In the genomic region with DNA sequence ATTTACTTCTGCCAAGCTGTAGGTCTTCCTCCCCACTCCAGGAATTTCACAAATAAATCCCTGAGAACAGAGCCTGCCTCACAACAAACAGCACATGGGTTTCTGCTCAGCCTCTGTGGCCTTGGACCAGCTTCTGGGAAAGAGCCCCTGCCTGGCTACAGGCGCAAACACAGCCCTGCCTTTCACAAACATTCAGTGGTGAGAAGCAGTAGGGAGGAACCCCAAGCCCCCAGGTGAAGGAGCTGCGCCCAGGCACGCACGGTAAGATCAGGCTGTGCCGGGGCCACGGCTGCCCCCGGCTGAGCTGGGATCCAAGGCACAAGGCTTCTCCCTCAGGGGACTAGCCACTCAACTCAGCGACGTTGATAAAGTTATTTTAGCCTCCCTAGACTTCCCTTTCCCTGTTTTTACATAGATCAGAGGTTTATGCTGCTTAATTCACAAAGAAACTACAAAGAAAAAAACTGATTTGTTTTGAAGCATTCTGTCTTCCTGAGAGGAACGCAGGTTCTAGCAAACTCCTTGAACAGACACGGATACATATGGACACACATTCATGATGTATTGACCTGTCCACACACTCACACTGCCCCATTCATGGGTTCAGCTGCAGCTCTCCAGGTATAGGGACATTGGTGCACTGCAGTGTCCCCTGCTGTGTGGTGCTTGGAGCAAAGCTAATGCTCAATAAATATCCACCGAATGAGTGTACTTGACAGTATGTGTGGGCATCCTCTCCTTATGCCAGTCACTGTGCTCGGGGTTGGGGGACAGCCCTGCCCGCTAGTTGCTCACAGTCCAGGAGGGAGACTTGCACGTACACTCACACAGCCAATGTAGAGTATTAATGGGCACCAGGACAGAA, we compare ENCODE assay signal across 19 cellular contexts. TPM values are rescaled to one million over a fixed set of nuclear protein-coding genes. Genes with fewer than 3 reads are reported as not detected.
DNase-seq lines count a peak whose midpoint lies in the region; ATAC-seq, FAIRE-seq and TF ChIP-seq lines count a peak whose summit lies in the region.
"Had no signal": no experiment of that assay in that cellular context is flagged by ENCODE, and none has a peak within 500 bp of the region (broad histone marks: within the 10 kb centered on the region; RNA-seq: fewer than 3 reads in every experiment).

No MANE protein-coding gene starts in this region.

- no peaks in the 10 kb centered on the region for H3K36me3 Mint-ChIP-seq in progenitor cell of endocrine pancreas (ENCODE audit: insufficient read depth)

- H3K79me2 ChIP-seq in keratinocyte (ENCODE audit: control insufficient read depth, insufficient read depth, low read length) = no peaks in the 10 kb centered on the region

- peak overlapping the region; percentile 50 for H3K27ac ChIP-seq in VCaP
- no peak overlapping the region for H3K27ac ChIP-seq in keratinocyte (ENCODE audit: control insufficient read depth, insufficient read depth, low read length)
- H3K27ac ChIP-seq: esophagus muscularis mucosa had no signal

- peaks cover 48% of the 10 kb centered on the region for H3K4me1 Mint-ChIP-seq in progenitor cell of endocrine pancreas (ENCODE audit: low read depth)
- H3K4me1 Mint-ChIP-seq in stimulated activated naive CD8-positive, alpha-beta T cell treated with anti-CD3 and anti-CD28 coated beads, Interleukin-15, amount 100 ng/mL, for 72 hours = no peaks in the 10 kb centered on the region

- H3K4me1 ChIP-seq in keratinocyte (ENCODE audit: control insufficient read depth, extremely low read depth, insufficient read depth, low read length) = peaks cover 23% of the 10 kb centered on the region

- H3K4me3 ChIP-seq in keratinocyte (ENCODE audit: control insufficient read depth in 2 of 3, extremely low read depth in 1 of 3, insufficient read depth in 2 of 3, low read depth in 1 of 3, low read length in 3 of 3) = no peak overlapping the region
- H3K4me3 ChIP-seq: esophagus muscularis mucosa had no signal

- DNase-seq in ELF-1 (ENCODE audit: low read depth, low spot score) (peak; percentile 65), keratinocyte (ENCODE audit: low read depth, low spot score) (no peak), progenitor cell of endocrine pancreas (ENCODE audit: low spot score, unreplicated experiment) (peak; percentile 36), GM12892 (ENCODE audit: insufficient read length) (no peak), glomerular visceral epithelial cell (ENCODE audit: extremely low spot score) (no peak)
- DNase-seq in stimulated activated naive CD8-positive, alpha-beta T cell treated with anti-CD3 and anti-CD28 coated beads, Interleukin-15, amount 100 ng/mL, for 72 hours = no peak
- DNase-seq: activated CD4-positive, alpha-beta T cell treated with anti-CD3 and anti-CD28 coated beads, Interleukin-2, amount 50 U/mL, for 1 hour; activated T-cell treated with anti-CD3 and anti-CD28 coated beads, Interleukin-2, amount 50 U/mL, for 24 hours; DMS153; hippocampal formation; Karpas-422; left ventricle myocardium superior; NCI-H187 treated with DMSO at 0.1 percent for 48 hours; NCI-H774 had no signal

- H3K4me3 Mint-ChIP-seq in progenitor cell of endocrine pancreas (ENCODE audit: low read depth) = peak overlapping the region; percentile 18
- no peak overlapping the region for H3K4me3 Mint-ChIP-seq in stimulated activated naive CD8-positive, alpha-beta T cell treated with anti-CD3 and anti-CD28 coated beads, Interleukin-15, amount 100 ng/mL, for 72 hours
- H3K4me3 Mint-ChIP-seq: activated T-cell treated with anti-CD3 and anti-CD28 coated beads, Interleukin-2, amount 50 U/mL, for 24 hours; neural crest cell had no signal

- no peak for TF ChIP-seq POLR2A in GM12892 (IDR thresholded peaks at IDR 0.05; ENCODE audit: low read depth, low read length)

- no peaks in the 10 kb centered on the region for H3K36me3 ChIP-seq in keratinocyte (ENCODE audit: control insufficient read depth in 2 of 2, extremely low read depth in 1 of 2, insufficient read depth in 2 of 2, low read length in 2 of 2)
- H3K36me3 ChIP-seq: esophagus muscularis mucosa had no signal

- FAIRE-seq in keratinocyte (lab: Jason Lieb, UNC) (peak; percentile 39), GM12892 (lab: Jason Lieb, UNC) (no peak)

- peaks cover 1% of the 10 kb centered on the region for H3K27me3 ChIP-seq in keratinocyte (ENCODE audit: control insufficient read depth, extremely low read depth, insufficient read depth, low read length)
- H3K27me3 ChIP-seq: esophagus muscularis mucosa had no signal

- peak overlapping the region; percentile 33 for H3K9ac ChIP-seq in keratinocyte (ENCODE audit: control insufficient read depth, extremely low read depth, insufficient read depth, low read length)

- peak overlapping the region; percentile 60 for H3K4me2 ChIP-seq in keratinocyte (ENCODE audit: control insufficient read depth, extremely low read depth, insufficient read depth, low read depth, low read length)

- no peaks in the 10 kb centered on the region for H3K9me3 ChIP-seq in keratinocyte (ENCODE audit: control insufficient read depth, low read depth, low read length)
- H3K9me3 ChIP-seq: esophagus muscularis mucosa had no signal

- peak overlapping the region; percentile 95 for H3K27ac Mint-ChIP-seq in progenitor cell of endocrine pancreas
- peak overlapping the region in 1 of 2 donors; percentile 81 for H3K27ac Mint-ChIP-seq in stimulated activated naive CD8-positive, alpha-beta T cell treated with anti-CD3 and anti-CD28 coated beads, Interleukin-15, amount 100 ng/mL, for 72 hours
- H3K27ac Mint-ChIP-seq: activated T-cell treated with anti-CD3 and anti-CD28 coated beads, Interleukin-2, amount 50 U/mL, for 24 hours had no signal

- peak overlapping the region; percentile 70 for H2AFZ ChIP-seq in keratinocyte (ENCODE audit: control insufficient read depth, low read length)

- H4K20me1 ChIP-seq in keratinocyte (ENCODE audit: control insufficient read depth, extremely low read depth, insufficient read depth, low read length) = no peaks in the 10 kb centered on the region

- H3K9me1 ChIP-seq in keratinocyte (ENCODE audit: control insufficient read depth, extremely low read depth, insufficient read depth, low read length) = no peaks in the 10 kb centered on the region

- no peaks in the 10 kb centered on the region for H3K9me3 Mint-ChIP-seq in progenitor cell of endocrine pancreas (ENCODE audit: low read depth)
- no peaks in the 10 kb centered on the region for H3K9me3 Mint-ChIP-seq in stimulated activated naive CD8-positive, alpha-beta T cell treated with anti-CD3 and anti-CD28 coated beads, Interleukin-15, amount 100 ng/mL, for 72 hours
- H3K9me3 Mint-ChIP-seq: activated T-cell treated with anti-CD3 and anti-CD28 coated beads, Interleukin-2, amount 50 U/mL, for 24 hours; neural crest cell had no signal

- dilution Hi-C loops in keratinocyte (cut with MboI; ENCODE audit: extremely low pct_ligation_motif_present, low sequenced_read_pairs) = loop anchor here (25.0 kb wide), 1 partner anchor 151 kb away; no protein-coding TSS in a partner anchor

- ATAC-seq in stimulated activated naive CD8-positive, alpha-beta T cell treated with anti-CD3 and anti-CD28 coated beads, Interleukin-15, amount 100 ng/mL, for 72 hours = no peak
- ATAC-seq in GM21526 (IDR thresholded peaks at IDR 0.05; ENCODE audit: low FRiP score, unreplicated experiment) = no peak
- ATAC-seq: left ventricle myocardium superior, Right ventricle myocardium inferior had no signal

- no peaks in the 10 kb centered on the region for H3K27me3 Mint-ChIP-seq in progenitor cell of endocrine pancreas
- H3K27me3 Mint-ChIP-seq in stimulated activated naive CD8-positive, alpha-beta T cell treated with anti-CD3 and anti-CD28 coated beads, Interleukin-15, amount 100 ng/mL, for 72 hours = peaks cover 46% of the 10 kb centered on the region

- no peak for TF ChIP-seq CTCF in VCaP (conservative IDR thresholded peaks at IDR 0.05)
- TF ChIP-seq CTCF in keratinocyte (optimal IDR thresholded peaks at IDR 0.05 in 1 of 3, IDR thresholded peaks at IDR 0.05 in 1 of 3, conservative IDR thresholded peaks at IDR 0.05 in 1 of 3; ENCODE audit: extremely low read depth in 1 of 3, insufficient read depth in 2 of 3, low read length in 3 of 3) = no peak
- no peak for TF ChIP-seq CTCF in progenitor cell of endocrine pancreas (IDR thresholded peaks at IDR 0.05; ENCODE audit: unreplicated experiment)

RNA-seq across cellular contexts. Expression of gene HES1, which starts 25.5 kb away (rescaled TPM):
- 17.6 to 138 TPM (median 88.4 TPM) in 3 replicates for polyA plus RNA-seq in keratinocyte
- 243 TPM for polyA plus RNA-seq in keratinocyte (2011; ENCODE audit: low read depth)
- 32.9 and 46.3 TPM in 2 replicates for polyA plus RNA-seq in keratinocyte (2011; cell fraction: cytosol; rRNA removed)
- polyA plus RNA-seq in keratinocyte (2011; cell fraction: nucleus; rRNA removed) = 312 and 346 TPM in 2 replicates
- 19.2 and 184 TPM in 2 replicates for polyA plus RNA-seq in keratinocyte (2012; ENCODE audit: low replicate concordance)
- polyA minus RNA-seq in keratinocyte = 8.5 to 32.9 TPM (median 26.9 TPM) in 3 replicates
- polyA minus RNA-seq in keratinocyte (2011; cell fraction: cytosol; rRNA and poly(A)+ RNA removed) = 75.4 TPM
- 167 and 184 TPM in 2 replicates for polyA minus RNA-seq in keratinocyte (2011; cell fraction: nucleus; rRNA and poly(A)+ RNA removed)
- 129 and 142 TPM in 2 replicates for total RNA-seq in progenitor cell of endocrine pancreas
- 4.3 TPM for polyA plus RNA-seq in GM12892 (2012; ENCODE audit: missing spikeins)

Comparison
In these comparisons a context has a peak if more than half of its experiments do, and no peak if none do; other contexts are left out.
1. DNase-seq: peak in ELF-1 (single experiment) and progenitor cell of endocrine pancreas (single experiment); none in keratinocyte (single experiment), GM12892 (single experiment), stimulated activated naive CD8-positive, alpha-beta T cell treated with anti-CD3 and anti-CD28 coated beads, Interleukin-15, amount 100 ng/mL, for 72 hours (0 of 2) and glomerular visceral epithelial cell (single experiment).